In genomic region chr11:62706841-62707240, GRCh38 we compare ENCODE assay signal across 9 cellular contexts. TPM values are rescaled to one million over a fixed set of nuclear protein-coding genes. Genes with fewer than 3 reads are reported as not detected.
A peak's percentile ranks its signal among the peaks of the same experiment; 100 is the strongest.
DNase-seq lines count a peak whose midpoint lies in the region; ATAC-seq and TF ChIP-seq lines count a peak whose summit lies in the region.
"Had no signal": no experiment of that assay in that cellular context is flagged by ENCODE, and none has a peak within 500 bp of the region (broad histone marks: within the 10 kb centered on the region; RNA-seq: fewer than 3 reads in every experiment).

No MANE protein-coding gene starts in this region.

- TF ChIP-seq CTCF in DOHH2 (IDR thresholded peaks at IDR 0.05; ENCODE audit: low read depth, low read length, poor library complexity, severe bottlenecking): no peak
- no peak for TF ChIP-seq CTCF in fibroblast of mammary gland (conservative IDR thresholded peaks at IDR 0.05; ENCODE audit: control insufficient read depth, insufficient read depth, low read depth, low read length)
- no peak for TF ChIP-seq CTCF in progenitor cell of endocrine pancreas (IDR thresholded peaks at IDR 0.05; ENCODE audit: unreplicated experiment)

- peak overlapping the region; percentile 94 for H3K4me2 ChIP-seq in DOHH2 (ENCODE audit: low read length)

- POLR2A ChIA-PET in T-cell (lab: Charles Lee): interaction anchor here (0.5 to 1.4 kb wide), 4 partner anchors 28 to 135 kb away, joined by 3 to 7 read pairs (median 4); partner anchors contain the start of gene ZBTB3 (in 1 of the 2)

- no peaks in the 10 kb centered on the region for H4K20me1 ChIP-seq in DOHH2 (ENCODE audit: control insufficient read depth, insufficient read depth, low read depth, low read length)

- DNase-seq in T-cell: no peak
- no peak for DNase-seq in fibroblast of mammary gland (ENCODE audit: low read depth)
- DNase-seq in progenitor cell of endocrine pancreas (ENCODE audit: low spot score, unreplicated experiment): no peak
- no peak for DNase-seq in NCI-H2171 treated with DMSO at 0.1 percent for 48 hours (lab: John Stamatoyannopoulos, UW)
- no peak for DNase-seq in retina
- DNase-seq in NCI-H1092 (lab: John Stamatoyannopoulos, UW): no peak
- no peak for DNase-seq in HuH-7.5 (ENCODE audit: low spot score)

- no peaks in the 10 kb centered on the region for H3K9me3 Mint-ChIP-seq in T-cell
- no peaks in the 10 kb centered on the region for H3K9me3 Mint-ChIP-seq in progenitor cell of endocrine pancreas (ENCODE audit: low read depth)

- CTCF ChIA-PET in T-cell (lab: Charles Lee): interaction anchor here in 1 of 2 donors (0.5 to 2.3 kb wide), 2 partner anchors 115 to 153 kb away, joined by 3 to 10 read pairs; partner anchors contain the start of gene TUT1

- no peaks in the 10 kb centered on the region for H3K9me2 ChIP-seq in DOHH2 (replicated peaks; ENCODE audit: control insufficient read depth, low read length)

- H3K27me3 Mint-ChIP-seq in T-cell: no peaks in the 10 kb centered on the region
- no peaks in the 10 kb centered on the region for H3K27me3 Mint-ChIP-seq in progenitor cell of endocrine pancreas

- H3K27me3 ChIP-seq in DOHH2 (ENCODE audit: control insufficient read depth, low read length): no peaks in the 10 kb centered on the region

- H3K4me1 ChIP-seq in DOHH2 (ENCODE audit: control insufficient read depth, low read length): peaks cover 49% of the 10 kb centered on the region

- no peaks in the 10 kb centered on the region for H3K9me3 ChIP-seq in DOHH2 (ENCODE audit: control insufficient read depth, insufficient read depth, low read length)

- H3K36me3 Mint-ChIP-seq in T-cell (peaks cover 7% of the 10 kb centered on the region), progenitor cell of endocrine pancreas (ENCODE audit: insufficient read depth) (peaks cover 11% of the 10 kb centered on the region)

- H3K27ac ChIP-seq in DOHH2 (ENCODE audit: low read depth, low read length): no peak overlapping the region

- peaks cover 49% of the 10 kb centered on the region for H3K36me3 ChIP-seq in DOHH2 (ENCODE audit: control insufficient read depth, low read length)

- H3K27ac Mint-ChIP-seq in T-cell (peak overlapping the region; percentile 61 to 79), progenitor cell of endocrine pancreas (peak overlapping the region; percentile 81)

- ATAC-seq in T-cell (replicated peaks in 1 of 4): no peak

- H3K4me3 ChIP-seq in DOHH2 (ENCODE audit: low read length): peak overlapping the region; percentile 92
- H3K4me3 ChIP-seq in fibroblast of mammary gland (ENCODE audit: control insufficient read depth, low read depth, low read length): peak overlapping the region; percentile 44

- H3K4me3 Mint-ChIP-seq in T-cell: peak overlapping the region; percentile 85 to 97 (median 87)
- H3K4me3 Mint-ChIP-seq in progenitor cell of endocrine pancreas (ENCODE audit: low read depth): peak overlapping the region; percentile 64

- H3F3A ChIP-seq in DOHH2 (ENCODE audit: control insufficient read depth, insufficient read depth): peaks cover 26% of the 10 kb centered on the region

- H3K4me1 Mint-ChIP-seq in T-cell (peaks cover 43 to 51% (median 47%) of the 10 kb centered on the region in 3 donors), progenitor cell of endocrine pancreas (ENCODE audit: low read depth) (peaks cover 28% of the 10 kb centered on the region)

- H3K79me2 ChIP-seq in DOHH2 (ENCODE audit: control insufficient read depth, low read length): peaks cover 18% of the 10 kb centered on the region

RNA-seq across cellular contexts. Expression of gene BSCL2, which starts 0.4 kb away (rescaled TPM):
- total RNA-seq in T-cell (10 to 100 TPM; 21.9 to 43.7 (median 37.3) TPM), progenitor cell of endocrine pancreas (84.9 and 85.8 TPM in 2 replicates)

RNA-seq across cellular contexts. Expression of gene GNG3, which starts 0.6 kb away (rescaled TPM):
- not detected for total RNA-seq in T-cell
- total RNA-seq in progenitor cell of endocrine pancreas: 1.8 and 2.0 TPM in 2 replicates
- total RNA-seq: activated CD8-positive, alpha-beta memory T cell treated with anti-CD3 and anti-CD28 coated beads for 36 hours had no signal

RNA-seq across cellular contexts. Expression of gene LRRN4CL, which starts 17.5 kb away (rescaled TPM):
- total RNA-seq in T-cell: under 1 TPM in 4 of 5 donors, not detected in 1; 0.14 to 0.29 (median 0.19) TPM
- 0.65 and 0.89 TPM in 2 replicates for total RNA-seq in progenitor cell of endocrine pancreas

RNA-seq across cellular contexts. Expression of gene HNRNPUL2, which starts 20.4 kb away (rescaled TPM):
- total RNA-seq in T-cell: 10 to 100 TPM; 45.8 to 67.8 (median 62.7) TPM
- total RNA-seq in progenitor cell of endocrine pancreas: 61.0 and 63.9 TPM in 2 replicates

RNA-seq across cellular contexts. Expression of gene TTC9C, which starts 21.4 kb away (rescaled TPM):
- total RNA-seq in T-cell (10 to 100 TPM; 15.4 to 54.5 (median 44.6) TPM), progenitor cell of endocrine pancreas (35.5 and 40.8 TPM in 2 replicates)
